ENCODE assay signal across 8 cellular contexts in the genomic region with DNA sequence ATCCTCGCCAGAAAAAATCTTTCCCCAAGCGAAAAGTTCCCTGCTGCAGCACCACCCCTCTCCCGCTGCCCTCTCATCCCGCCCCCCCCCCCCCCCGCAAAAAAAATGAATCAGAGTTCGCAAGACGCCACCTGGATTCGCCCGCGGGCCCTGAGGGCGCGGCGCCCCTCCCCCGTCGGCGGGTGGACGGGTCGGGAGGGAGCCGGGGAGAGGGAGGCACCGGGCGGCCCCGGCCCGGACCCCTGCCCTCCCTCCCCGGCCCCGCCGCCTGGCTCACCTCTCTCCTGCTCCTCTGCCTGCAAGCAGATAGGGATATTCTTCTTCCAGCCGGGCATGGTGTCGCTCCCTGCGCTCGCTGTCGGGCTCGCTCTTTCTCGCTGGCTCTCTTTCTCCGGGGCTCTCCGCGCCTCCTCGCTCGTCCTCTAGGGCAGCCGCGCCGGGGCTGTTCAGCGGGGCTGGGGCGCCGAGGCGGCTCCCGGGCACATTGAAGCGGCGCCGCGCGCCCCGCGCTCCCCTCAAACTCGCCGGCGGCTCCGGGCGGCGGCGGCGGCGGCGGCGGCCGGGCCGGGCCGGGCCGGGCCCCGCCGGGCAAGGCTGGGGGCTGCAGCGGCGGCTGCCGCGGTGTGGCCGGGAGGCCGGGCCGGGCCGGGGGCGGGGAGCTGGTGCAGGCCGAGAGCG.
A peak's percentile ranks its signal among the peaks of the same experiment; 100 is the strongest.
DNase-seq lines count a peak whose midpoint lies in the region; ATAC-seq and TF ChIP-seq lines count a peak whose summit lies in the region.

No MANE protein-coding gene starts in this region.

- H3K4me1 Mint-ChIP-seq in osteocyte (ENCODE audit: unreplicated experiment), result peaks cover 20% of the 10 kb centered on the region

- TF ChIP-seq CTCF in fibroblast of villous mesenchyme (IDR thresholded peaks at IDR 0.05; ENCODE audit: insufficient read depth, low read depth, low read length) (no peak), osteocyte (IDR thresholded peaks at IDR 0.05) (no peak)

- peak; percentile 27 for DNase-seq in A172 (ENCODE audit: low spot score)
- DNase-seq in NCI-H526 (lab: John Stamatoyannopoulos, UW), result peak; percentile 12 to 83
- peak; percentile 47 to 64 for DNase-seq in activated T-cell treated with anti-CD3 and anti-CD28 coated beads, Interleukin-2, amount 50 U/mL, for 48 hours
- peak; percentile 25 for DNase-seq in fibroblast of villous mesenchyme (ENCODE audit: low read depth)
- no peak for DNase-seq in osteocyte (ENCODE audit: extremely low spot score, unreplicated experiment)
- DNase-seq in mesenteric fat pad (ENCODE audit: low spot score), result no peak

- peak overlapping the region; percentile 86 for H3K4me3 Mint-ChIP-seq in osteocyte (ENCODE audit: unreplicated experiment)

- H3K4me3 ChIP-seq in fibroblast of villous mesenchyme (ENCODE audit: low read depth, low read length), result peak overlapping the region; percentile 50

- peak; percentile 49 for ATAC-seq in GM18499 (IDR thresholded peaks at IDR 0.05; ENCODE audit: insufficient read depth, unreplicated experiment)
- peak; percentile 48 for ATAC-seq in HG03039 (IDR thresholded peaks at IDR 0.05; ENCODE audit: unreplicated experiment)

- no peak overlapping the region for H3K27ac Mint-ChIP-seq in osteocyte (ENCODE audit: unreplicated experiment)

- H3K27me3 Mint-ChIP-seq in osteocyte (ENCODE audit: unreplicated experiment), result peaks cover 6% of the 10 kb centered on the region

- no peaks in the 10 kb centered on the region for H3K36me3 Mint-ChIP-seq in osteocyte (ENCODE audit: unreplicated experiment)

- H3K9me3 Mint-ChIP-seq in osteocyte (ENCODE audit: unreplicated experiment), result no peaks in the 10 kb centered on the region

Comparison
In these comparisons a context has a peak if more than half of its experiments do, and no peak if none do; other contexts are left out.
1. DNase-seq: peak in A172 (single experiment), NCI-H526 (2 of 2), activated T-cell treated with anti-CD3 and anti-CD28 coated beads, Interleukin-2, amount 50 U/mL, for 48 hours (2 of 2) and fibroblast of villous mesenchyme (single experiment); none in osteocyte (single experiment) and mesenteric fat pad (single experiment).